Comparison of ENCODE assay signal across 8 cellular contexts in the genomic region with DNA sequence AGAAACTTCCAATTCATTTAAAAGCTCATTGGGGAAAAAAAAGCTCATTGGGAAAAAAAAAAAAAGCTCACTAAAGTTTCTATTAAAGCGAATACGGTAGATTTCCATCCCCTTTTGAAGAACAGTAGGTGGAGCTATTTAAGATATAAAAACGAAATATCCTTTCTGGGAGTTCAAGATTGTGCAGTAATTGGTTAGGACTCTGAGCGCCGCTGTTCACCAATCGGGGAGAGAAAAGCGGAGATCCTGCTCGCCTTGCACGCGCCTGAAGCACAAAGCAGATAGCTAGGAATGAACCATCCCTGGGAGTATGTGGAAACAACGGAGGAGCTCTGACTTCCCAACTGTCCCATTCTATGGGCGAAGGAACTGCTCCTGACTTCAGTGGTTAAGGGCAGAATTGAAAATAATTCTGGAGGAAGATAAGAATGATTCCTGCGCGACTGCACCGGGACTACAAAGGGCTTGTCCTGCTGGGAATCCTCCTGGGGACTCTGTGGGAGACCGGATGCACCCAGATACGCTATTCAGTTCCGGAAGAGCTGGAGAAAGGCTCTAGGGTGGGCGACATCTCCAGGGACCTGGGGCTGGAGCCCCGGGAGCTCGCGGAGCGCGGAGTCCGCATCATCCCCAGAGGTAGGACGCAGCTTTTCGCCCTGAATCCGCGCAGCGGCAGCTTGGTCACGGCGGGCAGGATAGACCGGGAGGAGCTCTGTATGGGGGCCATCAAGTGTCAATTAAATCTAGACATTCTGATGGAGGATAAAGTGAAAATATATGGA. TPM values are rescaled to one million over a fixed set of nuclear protein-coding genes. Genes with fewer than 3 reads are reported as not detected.
DNase-seq lines count a peak whose midpoint lies in the region; ATAC-seq, FAIRE-seq and TF ChIP-seq lines count a peak whose summit lies in the region.

Gene PCDHGA12 (plus strand): TSS at position 176 of the 782 bp plus-strand sequence. CDS start 253 bp downstream, at position 429.

- H3K27ac Mint-ChIP-seq in activated naive CD4-positive, alpha-beta T cell treated with anti-CD3 and anti-CD28 coated beads, Interleukin-2, amount 10 ng/mL, durations not matched to agents 7 days and 5 days = peak within 1 kb of the TSS; percentile 82
- no peak within 1 kb of the TSS for H3K27ac Mint-ChIP-seq in WTC11

- H3K4me1 Mint-ChIP-seq in activated naive CD4-positive, alpha-beta T cell treated with anti-CD3 and anti-CD28 coated beads, Interleukin-2, amount 10 ng/mL, durations not matched to agents 7 days and 5 days = peaks cover 12% of the 10 kb centered on the region
- H3K4me1 Mint-ChIP-seq in WTC11 = no peaks in the 10 kb centered on the region

- peaks cover 59% of the 10 kb centered on the region for H3K27me3 Mint-ChIP-seq in activated naive CD4-positive, alpha-beta T cell treated with anti-CD3 and anti-CD28 coated beads, Interleukin-2, amount 10 ng/mL, durations not matched to agents 7 days and 5 days
- no peaks in the 10 kb centered on the region for H3K27me3 Mint-ChIP-seq in WTC11 (ENCODE audit: low read depth)

- CTCF ChIA-PET in activated naive CD4-positive, alpha-beta T cell treated with anti-CD3 and anti-CD28 coated beads, Interleukin-2, amount 10 ng/mL, durations not matched to agents 7 days and 5 days (lab: Charles Lee) = interaction anchor here (0.7 to 3.8 kb wide), 29 partner anchors 9 to 234 kb away, joined by 3 to 43 read pairs (median 4); partner anchors contain the start of genes PCDHGA1, PCDHGA11, PCDHGB3 and PCDHGB4
- CTCF ChIA-PET in WTC11 (lab: Charles Lee) = interaction anchor here (0.9 to 2.7 kb wide), 31 partner anchors 9 to 238 kb away, joined by 3 to 28 read pairs (median 6); partner anchors contain the start of genes PCDHB10, PCDHB14, PCDHB15 and PCDHGA10

- H3K4me3 ChIP-seq in skeletal muscle cell (ENCODE audit: low read depth, low read length) = peak within 1 kb of the TSS; percentile 37

- no peak for FAIRE-seq in HTR-8/SVneo (lab: Jason Lieb, UNC)

- peaks cover 16% of the 10 kb centered on the region for H3K9me3 Mint-ChIP-seq in activated naive CD4-positive, alpha-beta T cell treated with anti-CD3 and anti-CD28 coated beads, Interleukin-2, amount 10 ng/mL, durations not matched to agents 7 days and 5 days
- peaks cover 55% of the 10 kb centered on the region for H3K9me3 Mint-ChIP-seq in WTC11

- TF ChIP-seq CTCF in WTC11 (IDR thresholded peaks at IDR 0.05) = no peak

- H3K36me3 Mint-ChIP-seq in activated naive CD4-positive, alpha-beta T cell treated with anti-CD3 and anti-CD28 coated beads, Interleukin-2, amount 10 ng/mL, durations not matched to agents 7 days and 5 days = peaks cover 9% of the 10 kb centered on the region
- H3K36me3 Mint-ChIP-seq in WTC11 = peaks cover 72% of the 10 kb centered on the region

- ATAC-seq in HG03025 (IDR thresholded peaks at IDR 0.05; ENCODE audit: low FRiP score, unreplicated experiment) = peak; percentile 91
- ATAC-seq in WTC11 = peak; percentile 43; the same call in 1 of the 2 replicates

- peak within 1 kb of the TSS; percentile 67 for H3K4me3 Mint-ChIP-seq in activated naive CD4-positive, alpha-beta T cell treated with anti-CD3 and anti-CD28 coated beads, Interleukin-2, amount 10 ng/mL, durations not matched to agents 7 days and 5 days
- no peak within 1 kb of the TSS for H3K4me3 Mint-ChIP-seq in WTC11

- DNase-seq in activated naive CD4-positive, alpha-beta T cell treated with anti-CD3 and anti-CD28 coated beads, Interleukin-2, amount 10 ng/mL, durations not matched to agents 7 days and 5 days = peak; percentile 36
- no peak for DNase-seq in activated naive CD4-positive, alpha-beta T cell treated with anti-CD3 and anti-CD28 coated beads, Interleukin-2, amount 50 U/mL, for 16 hours
- no peak for DNase-seq in WTC11 (ENCODE audit: low spot score)
- DNase-seq in glomerular endothelial cell (ENCODE audit: extremely low read depth, low read depth, low spot score) = no peak
- peak; percentile 85 for DNase-seq in skeletal muscle cell (ENCODE audit: low read depth)
- DNase-seq in COLO829 (ENCODE audit: low spot score) = no peak
- DNase-seq in HTR-8/SVneo (ENCODE audit: insufficient read length, low spot score) = no peak

- POLR2A ChIA-PET in WTC11 (lab: Charles Lee) = interaction anchor here (0.8 to 0.9 kb wide), 2 partner anchors 45 to 83 kb away, joined by 3 to 4 read pairs; partner anchors contain the start of gene PCDHGC3

TF ChIP-seq in WTC11, 78 proteins besides CTCF, POLR2A, EP300 and RAD21 (continues in another document):
- TF ChIP-seq ZNF219 (CRISPR knock-in tag; IDR thresholded peaks at IDR 0.05; ENCODE audit: borderline replicate concordance) (no peak), RORB (CRISPR knock-in tag; IDR thresholded peaks at IDR 0.05) (no peak), ZNF532 (CRISPR knock-in tag; IDR thresholded peaks at IDR 0.05; ENCODE audit: borderline replicate concordance) (no peak), SMAD4 (CRISPR knock-in tag; IDR thresholded peaks at IDR 0.05) (no peak), MXD4 (CRISPR knock-in tag; IDR thresholded peaks at IDR 0.05; ENCODE audit: borderline replicate concordance) (no peak), JUN (CRISPR knock-in tag; IDR thresholded peaks at IDR 0.05) (no peak), JAZF1 (CRISPR knock-in tag; IDR thresholded peaks at IDR 0.05) (no peak), TEAD1 (CRISPR knock-in tag; IDR thresholded peaks at IDR 0.05) (no peak), FOXJ3 (CRISPR knock-in tag; IDR thresholded peaks at IDR 0.05; ENCODE audit: borderline replicate concordance) (no peak), GRHL2 (CRISPR knock-in tag; IDR thresholded peaks at IDR 0.05; ENCODE audit: insufficient replicate concordance, severe bottlenecking) (no peak), ZBTB21 (CRISPR knock-in tag; IDR thresholded peaks at IDR 0.05; ENCODE audit: borderline replicate concordance) (no peak), ZNF425 (CRISPR knock-in tag; conservative IDR thresholded peaks at IDR 0.05) (no peak)
- TF ChIP-seq, protein P1, sequence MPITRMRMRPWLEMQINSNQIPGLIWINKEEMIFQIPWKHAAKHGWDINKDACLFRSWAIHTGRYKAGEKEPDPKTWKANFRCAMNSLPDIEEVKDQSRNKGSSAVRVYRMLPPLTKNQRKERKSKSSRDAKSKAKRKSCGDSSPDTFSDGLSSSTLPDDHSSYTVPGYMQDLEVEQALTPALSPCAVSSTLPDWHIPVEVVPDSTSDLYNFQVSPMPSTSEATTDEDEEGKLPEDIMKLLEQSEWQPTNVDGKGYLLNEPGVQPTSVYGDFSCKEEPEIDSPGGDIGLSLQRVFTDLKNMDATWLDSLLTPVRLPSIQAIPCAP (CRISPR knock-in tag; IDR thresholded peaks at IDR 0.05) = no peak
- TF ChIP-seq, protein P2, sequence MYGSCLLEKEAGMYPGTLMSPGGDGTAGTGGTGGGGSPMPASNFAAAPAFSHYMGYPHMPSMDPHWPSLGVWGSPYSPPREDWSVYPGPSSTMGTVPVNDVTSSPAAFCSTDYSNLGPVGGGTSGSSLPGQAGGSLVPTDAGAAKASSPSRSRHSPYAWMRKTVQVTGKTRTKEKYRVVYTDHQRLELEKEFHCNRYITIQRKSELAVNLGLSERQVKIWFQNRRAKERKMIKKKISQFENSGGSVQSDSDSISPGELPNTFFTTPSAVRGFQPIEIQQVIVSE (CRISPR knock-in tag; IDR thresholded peaks at IDR 0.05; ENCODE audit: borderline replicate concordance) = no peak

RNA-seq across cellular contexts. Expression of gene PCDHGA12, which starts in this region (rescaled TPM):
- total RNA-seq in WTC11 (2021) = 1.6 to 2.1 TPM (median 1.9 TPM) in 3 replicates
- 10.5 and 23.0 TPM in 2 replicates for total RNA-seq in glomerular endothelial cell

Comparison
In these comparisons a context has a peak if more than half of its experiments do, and no peak if none do; other contexts are left out.
1. DNase-seq: peak in activated naive CD4-positive, alpha-beta T cell treated with anti-CD3 and anti-CD28 coated beads, Interleukin-2, amount 10 ng/mL, durations not matched to agents 7 days and 5 days (single experiment) and skeletal muscle cell (single experiment); none in activated naive CD4-positive, alpha-beta T cell treated with anti-CD3 and anti-CD28 coated beads, Interleukin-2, amount 50 U/mL, for 16 hours (single experiment), WTC11 (single experiment), glomerular endothelial cell (single experiment), COLO829 (single experiment) and HTR-8/SVneo (single experiment).